ENCODE assay signal across 10 cellular contexts in the genomic region with DNA sequence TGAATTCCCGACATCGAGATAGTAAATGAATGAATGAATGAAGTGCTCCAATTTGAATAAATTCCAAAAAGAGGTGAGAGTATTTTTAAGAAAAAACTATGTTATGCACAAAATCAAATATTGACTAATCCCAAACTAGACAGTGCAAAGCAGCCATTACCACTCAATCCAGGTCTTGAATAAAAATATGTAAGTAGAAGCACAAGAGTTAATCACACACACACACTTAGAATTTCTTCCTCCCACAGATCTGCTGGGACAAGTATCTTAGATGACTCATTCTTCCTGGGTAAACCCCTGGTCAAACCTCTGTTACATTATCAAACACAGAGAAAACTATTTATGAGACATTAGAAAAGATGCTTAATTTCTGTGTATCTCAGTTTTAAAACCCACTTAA. TPM values are rescaled to one million over a fixed set of nuclear protein-coding genes. Genes with fewer than 3 reads are reported as not detected.
DNase-seq lines count a peak whose midpoint lies in the region; ATAC-seq, FAIRE-seq and TF ChIP-seq lines count a peak whose summit lies in the region.
"Had no signal": no experiment of that assay in that cellular context is flagged by ENCODE, and none has a peak within 500 bp of the region (broad histone marks: within the 10 kb centered on the region; RNA-seq: fewer than 3 reads in every experiment).

No MANE protein-coding gene starts in this region.

- no peaks in the 10 kb centered on the region for H4K20me1 ChIP-seq in K562 (replicated peaks; ENCODE audit: control insufficient read depth, insufficient read depth, low read length)

- H3K4me1 ChIP-seq in K562 (replicated peaks in 1 of 2; ENCODE audit: control insufficient read depth in 2 of 2, insufficient read depth in 2 of 2, low read length in 2 of 2) (no peaks in the 10 kb centered on the region), gastrocnemius medialis (no peaks in the 10 kb centered on the region)

- CTCF ChIA-PET in K562 (lab: Yijun Ruan, JAX; ENCODE audit: low intra/inter-chr PET ratio): no interaction called here

- H3K9me3 ChIP-seq in K562 (replicated peaks; ENCODE audit: control insufficient read depth, insufficient read depth, low read depth, low read length) (no peaks in the 10 kb centered on the region), gastrocnemius medialis (no peaks in the 10 kb centered on the region)

- TF ChIP-seq CTCF in K562 (IDR thresholded peaks at IDR 0.05 in 2 of 3, conservative IDR thresholded peaks at IDR 0.05 in 1 of 3; ENCODE audit: insufficient read depth in 2 of 3, low read depth in 1 of 3, low read length in 3 of 3): no peak
- no peak for TF ChIP-seq CTCF in gastrocnemius medialis (IDR thresholded peaks at IDR 0.05 in 4 of 5, conservative IDR thresholded peaks at IDR 0.05 in 1 of 5)

- H3K79me2 ChIP-seq in K562 (ENCODE audit: control insufficient read depth, insufficient read depth, low read length): no peaks in the 10 kb centered on the region

- no peak for TF ChIP-seq RAD21 in K562 (CRISPR knock-in tag; conservative IDR thresholded peaks at IDR 0.05 in 1 of 2, IDR thresholded peaks at IDR 0.05 in 1 of 2)

- no peaks in the 10 kb centered on the region for H3K27me3 Mint-ChIP-seq in activated naive CD8-positive, alpha-beta T cell treated with anti-CD3 and anti-CD28 coated beads, Interleukin-2, amount 50 U/mL, for 24 hours
- H3K27me3 Mint-ChIP-seq in activated naive CD8-positive, alpha-beta T cell treated with anti-CD3 and anti-CD28 coated beads for 36 hours: no peaks in the 10 kb centered on the region

- no peaks in the 10 kb centered on the region for H3K36me3 Mint-ChIP-seq in activated naive CD8-positive, alpha-beta T cell treated with anti-CD3 and anti-CD28 coated beads, Interleukin-2, amount 50 U/mL, for 24 hours (ENCODE audit: low read depth)
- H3K36me3 Mint-ChIP-seq in activated naive CD8-positive, alpha-beta T cell treated with anti-CD3 and anti-CD28 coated beads for 36 hours: no peaks in the 10 kb centered on the region
- no peaks in the 10 kb centered on the region for H3K36me3 Mint-ChIP-seq in stimulated activated effector memory CD8-positive, alpha-beta T cell treated with anti-CD3 and anti-CD28 coated beads, Interleukin-12 subunit alpha, Interleukin-12 subunit beta, amount 100 ng/mL, for 72 hours

- 0% methylated on average over 2 of the region's 2 CpGs for WGBS in K562 (ENCODE audit: insufficient coverage, low coverage, missing lambda C conversion rate)

- BruUV-seq in K562 (replicated peaks; lab: Mats Ljungman, UMichigan): no TSS peak

- H3K9me1 ChIP-seq in K562 (ENCODE audit: control insufficient read depth, insufficient read depth, low read length): no peaks in the 10 kb centered on the region

- peaks cover 23% of the 10 kb centered on the region for H3K4me1 Mint-ChIP-seq in activated naive CD8-positive, alpha-beta T cell treated with anti-CD3 and anti-CD28 coated beads, Interleukin-2, amount 50 U/mL, for 24 hours
- peaks cover 13% of the 10 kb centered on the region for H3K4me1 Mint-ChIP-seq in activated naive CD8-positive, alpha-beta T cell treated with anti-CD3 and anti-CD28 coated beads for 36 hours
- H3K4me1 Mint-ChIP-seq in stimulated activated effector memory CD8-positive, alpha-beta T cell treated with anti-CD3 and anti-CD28 coated beads, Interleukin-12 subunit alpha, Interleukin-12 subunit beta, amount 100 ng/mL, for 72 hours: peaks cover 9% of the 10 kb centered on the region

- intact Hi-C loops in K562 (cut with micrococcal nuclease): no loop called here
- intact Hi-C loops in gastrocnemius medialis (cut with DNase I; ENCODE audit: low total_unique reads): no loop called here

- no peaks in the 10 kb centered on the region for H3K27me3 ChIP-seq in K562 (ENCODE audit: control insufficient read depth in 2 of 2, insufficient read depth in 2 of 2, low read length in 2 of 2)
- H3K27me3 ChIP-seq in gastrocnemius medialis: no peaks in the 10 kb centered on the region

- TF ChIP-seq POLR2A in K562 (conservative IDR thresholded peaks at IDR 0.05): no peak
- TF ChIP-seq POLR2A in gastrocnemius medialis (IDR thresholded peaks at IDR 0.05): no peak

- no peaks in the 10 kb centered on the region for H3K36me3 ChIP-seq in K562 (ENCODE audit: control insufficient read depth, insufficient read depth, low read length)
- H3K36me3 ChIP-seq in gastrocnemius medialis: no peaks in the 10 kb centered on the region

- TF ChIP-seq EP300 in K562 (IDR thresholded peaks at IDR 0.05; ENCODE audit: low read length): no peak

- H3K4me3 ChIP-seq in K562 (no peak overlapping the region), gastrocnemius medialis (no peak overlapping the region)

- H3K9ac ChIP-seq in K562 (ENCODE audit: insufficient read depth in 1 of 2, low read depth in 2 of 2, low read length in 2 of 2): no peak overlapping the region

- peak; percentile 96 for ATAC-seq in activated naive CD8-positive, alpha-beta T cell treated with anti-CD3 and anti-CD28 coated beads, Interleukin-2, amount 50 U/mL, for 24 hours
- ATAC-seq in HG03378 (IDR thresholded peaks at IDR 0.05; ENCODE audit: unreplicated experiment) (peak; percentile 57), K562 (no peak), gastrocnemius medialis (no peak)
- peak; percentile 94 for ATAC-seq in stimulated activated effector memory CD8-positive, alpha-beta T cell treated with anti-CD3 and anti-CD28 coated beads, Interleukin-12 subunit alpha, Interleukin-12 subunit beta, amount 100 ng/mL, for 72 hours

- no peak for DNase-seq in activated naive CD8-positive, alpha-beta T cell treated with anti-CD3 and anti-CD28 coated beads, Interleukin-2, amount 50 U/mL, for 24 hours
- no peak for DNase-seq in activated naive CD8-positive, alpha-beta T cell treated with anti-CD3 and anti-CD28 coated beads for 36 hours
- DNase-seq in K562 (ENCODE audit: extremely low read depth in 1 of 4, low spot score in 3 of 4) (no peak), NCI-H146 (lab: John Stamatoyannopoulos, UW) (no peak), GDM1 (lab: John Stamatoyannopoulos, UW) (no peak), gastrocnemius medialis (no peak)
- DNase-seq in stimulated activated effector memory CD8-positive, alpha-beta T cell treated with anti-CD3 and anti-CD28 coated beads, Interleukin-12 subunit alpha, Interleukin-12 subunit beta, amount 100 ng/mL, for 72 hours (ENCODE audit: low spot score in 2 of 2): no peak
- DNase-seq: DMS79; stimulated activated CD4-positive, alpha-beta T cell treated with anti-CD3 and anti-CD28 coated beads, Interleukin-4, amount 100 ng/mL, for 1 hour had no signal

- H3K4me2 ChIP-seq in K562 (ENCODE audit: insufficient read depth, low read length): no peak overlapping the region

- H3K27ac Mint-ChIP-seq in activated naive CD8-positive, alpha-beta T cell treated with anti-CD3 and anti-CD28 coated beads, Interleukin-2, amount 50 U/mL, for 24 hours: no peak overlapping the region
- no peak overlapping the region for H3K27ac Mint-ChIP-seq in activated naive CD8-positive, alpha-beta T cell treated with anti-CD3 and anti-CD28 coated beads for 36 hours
- H3K27ac Mint-ChIP-seq in stimulated activated effector memory CD8-positive, alpha-beta T cell treated with anti-CD3 and anti-CD28 coated beads, Interleukin-12 subunit alpha, Interleukin-12 subunit beta, amount 100 ng/mL, for 72 hours: no peak overlapping the region

- no peaks in the 10 kb centered on the region for H3K9me3 Mint-ChIP-seq in activated naive CD8-positive, alpha-beta T cell treated with anti-CD3 and anti-CD28 coated beads, Interleukin-2, amount 50 U/mL, for 24 hours
- H3K9me3 Mint-ChIP-seq in activated naive CD8-positive, alpha-beta T cell treated with anti-CD3 and anti-CD28 coated beads for 36 hours: peaks cover 3% of the 10 kb centered on the region
- H3K9me3 Mint-ChIP-seq in stimulated activated effector memory CD8-positive, alpha-beta T cell treated with anti-CD3 and anti-CD28 coated beads, Interleukin-12 subunit alpha, Interleukin-12 subunit beta, amount 100 ng/mL, for 72 hours: peaks cover 3% of the 10 kb centered on the region

- no peak for FAIRE-seq in K562 (lab: Jason Lieb, UNC)

- H3K27ac ChIP-seq in K562 (ENCODE audit: extremely low read depth, low read depth, low read length) (no peak overlapping the region), gastrocnemius medialis (no peak overlapping the region)

- POLR2A ChIA-PET in K562 (lab: Yijun Ruan, JAX): no interaction called here

- H2AFZ ChIP-seq in K562 (ENCODE audit: low read depth, low read length): no peak overlapping the region

- in situ Hi-C loops in K562 (cut with MboI): no loop called here
- in situ Hi-C loops in gastrocnemius medialis (cut with MboI; ENCODE audit: low sequenced_read_pairs in 4 of 4): no loop called here

- no peak overlapping the region for H3K4me3 Mint-ChIP-seq in activated naive CD8-positive, alpha-beta T cell treated with anti-CD3 and anti-CD28 coated beads, Interleukin-2, amount 50 U/mL, for 24 hours
- no peak overlapping the region for H3K4me3 Mint-ChIP-seq in activated naive CD8-positive, alpha-beta T cell treated with anti-CD3 and anti-CD28 coated beads for 36 hours
- no peak overlapping the region for H3K4me3 Mint-ChIP-seq in stimulated activated effector memory CD8-positive, alpha-beta T cell treated with anti-CD3 and anti-CD28 coated beads, Interleukin-12 subunit alpha, Interleukin-12 subunit beta, amount 100 ng/mL, for 72 hours

RNA-seq across cellular contexts. Expression of a gene that starts 55.9 kb away (rescaled TPM):
- 10 to 100 TPM; 22.2 to 24.0 TPM for total RNA-seq in activated naive CD8-positive, alpha-beta T cell treated with anti-CD3 and anti-CD28 coated beads for 36 hours
- not detected in 2 replicates for total RNA-seq in K562 (2011; cell fraction: chromatin; rRNA removed; ENCODE audit: low replicate concordance)
- not detected in 2 replicates for total RNA-seq in K562 (2011; cell fraction: nucleolus; rRNA removed)
- total RNA-seq in K562 (2011; cell fraction: nucleoplasm; rRNA removed): 0.29 TPM in 1 of 2 replicates, not detected in the other
- total RNA-seq in K562 (2014; rRNA removed): not detected in 2 replicates
- total RNA-seq in K562 (2014; rRNA removed; fragmentation: Illumina TruSeq; extraction: Trizol): not detected in 2 replicates
- not detected in 2 replicates for total RNA-seq in K562 (2015; rRNA removed; fragmentation: Illumina TruSeq; extraction: Trizol)
- total RNA-seq in K562 (2021): 0.09 and 0.16 TPM in 2 replicates
- 0.06 TPM in 1 of 2 replicates, not detected in the other for polyA plus RNA-seq in K562 (2011; rRNA removed)
- polyA plus RNA-seq in K562 (2011; cell fraction: cytosol; rRNA removed): not detected in 2 replicates
- not detected in 2 replicates for polyA plus RNA-seq in K562 (2011; cell fraction: nucleus; rRNA removed)
- polyA plus RNA-seq in K562 (2012): 0.01 and 0.03 TPM in 2 replicates
- not detected in 2 replicates for polyA plus RNA-seq in K562 (2014; fragmentation: Illumina TruSeq; extraction: Trizol)
- under 1 TPM in 1 of 2 experiments, not detected in 1; 0.01 TPM for polyA plus RNA-seq in K562 (2014; fragmentation: Nextera tagmentation; extraction: Ambion mirVana)
- not detected in 2 replicates for polyA plus RNA-seq in K562 (2014; rRNA removed)
- not detected in 2 replicates for polyA minus RNA-seq in K562 (2011; rRNA and poly(A)+ RNA removed)
- polyA minus RNA-seq in K562 (2011; cell fraction: cytosol; rRNA and poly(A)+ RNA removed): not detected in 2 replicates
- not detected in 2 replicates for polyA minus RNA-seq in K562 (2011; cell fraction: nucleus; rRNA and poly(A)+ RNA removed)
- under 1 TPM in 3 of 4 donors, not detected in 1; 0.05 to 0.22 (median 0.15) TPM for total RNA-seq in gastrocnemius medialis

Comparison
In these comparisons a context has a peak if more than half of its experiments do, and no peak if none do; other contexts are left out.
1. ATAC-seq: peak in activated naive CD8-positive, alpha-beta T cell treated with anti-CD3 and anti-CD28 coated beads, Interleukin-2, amount 50 U/mL, for 24 hours (single experiment), HG03378 (single experiment) and stimulated activated effector memory CD8-positive, alpha-beta T cell treated with anti-CD3 and anti-CD28 coated beads, Interleukin-12 subunit alpha, Interleukin-12 subunit beta, amount 100 ng/mL, for 72 hours (single experiment); none in K562 (single experiment) and gastrocnemius medialis (0 of 2).
2. RNA of a gene that starts 55.9 kb away (total RNA-seq): 22.2 to 24.0 TPM in activated naive CD8-positive, alpha-beta T cell treated with anti-CD3 and anti-CD28 coated beads for 36 hours; 0.05 to 0.22 TPM in gastrocnemius medialis and 0.09 to 0.29 TPM in K562; every median in the first group is over 10 times any median in the second.